In the genomic region with DNA sequence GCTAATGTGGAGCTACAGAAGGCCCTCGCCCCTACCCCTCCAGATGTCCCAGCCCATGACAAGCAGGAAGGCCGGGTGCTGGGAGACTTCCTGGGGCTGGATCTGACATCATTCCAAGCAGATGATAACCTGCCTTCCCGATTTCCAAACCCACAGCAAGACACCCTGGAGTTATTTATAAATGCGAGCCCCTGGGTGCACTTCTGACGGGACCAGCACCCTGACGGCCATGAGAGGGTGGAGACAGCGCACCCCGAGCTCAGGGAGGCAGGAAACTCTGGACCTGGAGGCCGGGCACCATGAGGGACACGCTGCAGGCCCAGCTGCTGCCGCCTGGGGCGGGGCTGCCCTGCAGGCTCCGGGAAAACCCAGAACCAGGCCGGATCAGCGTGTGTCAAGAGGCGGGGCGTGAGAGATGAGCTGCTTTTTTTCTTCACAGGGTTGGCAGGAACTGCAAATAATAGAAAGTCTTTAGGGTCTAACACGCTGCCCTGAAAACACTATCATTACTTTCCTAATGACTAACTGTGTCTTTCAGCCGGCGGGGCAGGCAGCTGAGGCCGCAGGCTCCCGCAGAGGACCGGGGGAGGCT, we compare ENCODE assay signal across 8 cellular contexts.
DNase-seq lines count a peak whose midpoint lies in the region; ATAC-seq lines count a peak whose summit lies in the region.

No MANE protein-coding gene starts in this region.

- no peak overlapping the region for H3K9ac ChIP-seq in SK-N-MC (ENCODE audit: insufficient read length)

- no peaks in the 10 kb centered on the region for H3K36me3 ChIP-seq in SK-N-MC (ENCODE audit: insufficient read depth, low read length)

- peak overlapping the region; percentile 86 for H3K27ac ChIP-seq in SK-N-MC

- DNase-seq in 8988T (peak; percentile 81), DMS53 treated with DMSO at 0.1 percent for 48 hours (lab: John Stamatoyannopoulos, UW; ENCODE audit: unreplicated experiment) (peak; percentile 68), SK-N-MC (ENCODE audit: low read depth, low spot score) (no peak), hepatic stellate cell (ENCODE audit: low spot score) (peak; percentile 80), NCI-H526 (lab: John Stamatoyannopoulos, UW) (no peak), SKM-1 treated with dmso at 0.1 percent for 144 hours (lab: John Stamatoyannopoulos, UW; ENCODE audit: unreplicated experiment) (no peak)

- no peak for ATAC-seq in GM19463 (IDR thresholded peaks at IDR 0.05; ENCODE audit: unreplicated experiment)
- no peak for ATAC-seq in HG03432 (IDR thresholded peaks at IDR 0.05; ENCODE audit: unreplicated experiment)

- H3K4me3 ChIP-seq in SK-N-MC: peak overlapping the region; percentile 48

- no peaks in the 10 kb centered on the region for H3K9me3 ChIP-seq in SK-N-MC (ENCODE audit: low read depth, low read length)

Comparison
In these comparisons a context has a peak if more than half of its experiments do, and no peak if none do; other contexts are left out.
1. DNase-seq: peak in 8988T (single experiment), DMS53 treated with DMSO at 0.1 percent for 48 hours (single experiment) and hepatic stellate cell (single experiment); none in SK-N-MC (single experiment), NCI-H526 (0 of 2) and SKM-1 treated with dmso at 0.1 percent for 144 hours (single experiment).